ENCODE assay signal across 11 cellular contexts in the genomic region with DNA sequence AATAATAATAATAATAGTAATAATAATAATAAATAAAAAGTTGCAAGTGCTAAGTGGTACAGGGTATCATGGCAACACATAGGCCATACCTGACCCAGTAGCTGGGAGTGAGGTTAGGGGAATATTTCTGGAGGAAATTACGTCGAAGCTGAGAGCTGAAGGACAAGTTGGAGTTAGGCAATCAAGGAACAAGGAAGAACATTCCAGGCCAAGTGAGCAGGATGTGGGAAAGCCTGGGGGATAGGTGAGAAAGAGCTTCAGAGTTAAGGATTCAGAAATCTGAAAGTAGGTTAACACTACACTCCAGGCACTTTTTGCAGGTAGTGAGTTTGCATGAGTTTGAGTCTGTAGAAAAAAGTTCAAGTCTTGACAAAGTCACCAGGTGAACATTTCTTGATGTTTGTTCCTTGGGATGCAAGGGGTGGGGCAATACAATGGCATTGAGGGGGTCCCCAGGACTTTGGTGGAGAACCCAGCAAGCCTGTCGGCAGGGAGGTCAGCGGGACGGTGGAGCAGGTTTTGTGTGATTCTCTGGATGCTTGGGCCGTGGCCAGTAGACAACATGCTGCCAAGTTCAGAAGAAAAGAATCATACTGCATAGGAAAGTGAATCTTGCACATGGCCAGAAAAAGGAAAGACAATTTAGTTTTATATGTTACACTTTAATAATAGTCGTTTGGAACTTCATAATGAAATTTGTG. TPM values are rescaled to one million over a fixed set of nuclear protein-coding genes. Genes with fewer than 3 reads are reported as not detected.
DNase-seq lines count a peak whose midpoint lies in the region; ATAC-seq and TF ChIP-seq lines count a peak whose summit lies in the region.
"Had no signal": no experiment of that assay in that cellular context is flagged by ENCODE, and none has a peak within 500 bp of the region (broad histone marks: within the 10 kb centered on the region; RNA-seq: fewer than 3 reads in every experiment).

No MANE protein-coding gene starts in this region.

- H3F3A ChIP-seq in PC-9 (ENCODE audit: insufficient read depth, low read depth): no peaks in the 10 kb centered on the region

- no peaks in the 10 kb centered on the region for H4K20me1 ChIP-seq in PC-9 (ENCODE audit: insufficient read depth)

- H3K27me3 ChIP-seq in PC-9 (ENCODE audit: insufficient read depth, low read depth): no peaks in the 10 kb centered on the region
- H3K27me3 ChIP-seq in gastroesophageal sphincter: no peaks in the 10 kb centered on the region
- no peaks in the 10 kb centered on the region for H3K27me3 ChIP-seq in right cardiac atrium (ENCODE audit: control insufficient read depth, insufficient read depth)
- H3K27me3 ChIP-seq in gastrocnemius medialis: no peaks in the 10 kb centered on the region

- intact Hi-C loops in PC-9 (cut with micrococcal nuclease; ENCODE audit: unreplicated experiment): no loop called here
- intact Hi-C loops in right cardiac atrium (cut with DNase I): no loop called here
- intact Hi-C loops in gastrocnemius medialis (cut with DNase I; ENCODE audit: low total_unique reads): no loop called here

- H3K9me2 ChIP-seq in PC-9 (ENCODE audit: insufficient read depth): no peaks in the 10 kb centered on the region

- H3K9me3 ChIP-seq in PC-9 (ENCODE audit: insufficient read depth, low read depth) (no peaks in the 10 kb centered on the region), gastroesophageal sphincter (no peaks in the 10 kb centered on the region), right cardiac atrium (ENCODE audit: control insufficient read depth, low read length) (no peaks in the 10 kb centered on the region), gastrocnemius medialis (no peaks in the 10 kb centered on the region)

- no peak overlapping the region for H3K4me3 ChIP-seq in PC-9
- H3K4me3 ChIP-seq in cardiac fibroblast (replicated peaks in 1 of 2; ENCODE audit: low read depth in 2 of 2, low read length in 2 of 2): no peak overlapping the region
- no peak overlapping the region for H3K4me3 ChIP-seq in gastroesophageal sphincter
- H3K4me3 ChIP-seq in right cardiac atrium (ENCODE audit: low read length): no peak overlapping the region
- H3K4me3 ChIP-seq in gastrocnemius medialis: no peak overlapping the region

- BruUV-seq in PC-9 (replicated peaks; lab: Mats Ljungman, UMichigan): no TSS peak

- H3K4me2 ChIP-seq in PC-9: peak overlapping the region; percentile 20; the same call in 1 of the 2 replicates

- H3K27ac ChIP-seq in PC-9 (no peak overlapping the region), gastroesophageal sphincter (no peak overlapping the region), right cardiac atrium (ENCODE audit: low read length) (no peak overlapping the region), gastrocnemius medialis (no peak overlapping the region)

- TF ChIP-seq EP300 in gastroesophageal sphincter (IDR thresholded peaks at IDR 0.05): no peak

- in situ Hi-C loops in gastrocnemius medialis (cut with MboI; ENCODE audit: low sequenced_read_pairs in 4 of 4): no loop called here

- DNase-seq in PC-9: peak in 1 of 2 experiments; percentile 76
- DNase-seq in cardiac fibroblast (ENCODE audit: low read depth in 2 of 2): peak; percentile 65 to 67
- peak; percentile 72 for DNase-seq in kidney tubule cell (ENCODE audit: low spot score)
- no peak for DNase-seq in stimulated activated CD4-positive, alpha-beta T cell treated with anti-CD3 and anti-CD28 coated beads, Interleukin-4, amount 100 ng/mL, for 1 hour
- no peak for DNase-seq in right cardiac atrium
- no peak for DNase-seq in gastrocnemius medialis
- DNase-seq: CD8-positive, alpha-beta T cell; NCI-H1436; NCI-H2029 treated with DMSO at 0.1 percent for 48 hours had no signal

- no peak overlapping the region for H2AFZ ChIP-seq in PC-9

- TF ChIP-seq CTCF in PC-9 (conservative IDR thresholded peaks at IDR 0.05): no peak
- no peak for TF ChIP-seq CTCF in cardiac fibroblast (IDR thresholded peaks at IDR 0.05; ENCODE audit: low read depth, low read length)
- TF ChIP-seq CTCF in gastroesophageal sphincter (IDR thresholded peaks at IDR 0.05): no peak
- TF ChIP-seq CTCF in gastrocnemius medialis (IDR thresholded peaks at IDR 0.05 in 4 of 5, conservative IDR thresholded peaks at IDR 0.05 in 1 of 5): no peak

- H3K4me1 ChIP-seq in PC-9 (replicated peaks; ENCODE audit: insufficient read depth) (peaks cover 4% of the 10 kb centered on the region; the same call in 1 of the 2 replicates), gastroesophageal sphincter (no peaks in the 10 kb centered on the region), right cardiac atrium (ENCODE audit: control insufficient read depth, insufficient read depth, low read length) (no peaks in the 10 kb centered on the region), gastrocnemius medialis (peaks cover 0 to 4% of the 10 kb centered on the region in 2 donors)

- POLR2A ChIA-PET in PC-9 (lab: Charles Lee; ENCODE audit: unreplicated experiment): no interaction called here

- ATAC-seq in gastroesophageal sphincter: no peak
- ATAC-seq in right cardiac atrium: no peak
- no peak for ATAC-seq in gastrocnemius medialis
- ATAC-seq: CD8-positive, alpha-beta T cell; HCT116 had no signal

- CTCF ChIA-PET in PC-9 (lab: Charles Lee): no interaction called here

- 50 to 60% methylated on average over 7 of the region's 7 CpGs for WGBS in gastroesophageal sphincter (ENCODE audit: low coverage in 1 of 2), 2 donors
- 58% methylated on average over 7 of the region's 7 CpGs for WGBS in right cardiac atrium

- H3K79me2 ChIP-seq in PC-9 (ENCODE audit: low read depth): no peaks in the 10 kb centered on the region

- no peak for TF ChIP-seq POLR2A in gastroesophageal sphincter (IDR thresholded peaks at IDR 0.05)
- no peak for TF ChIP-seq POLR2A in gastrocnemius medialis (IDR thresholded peaks at IDR 0.05)

- no peaks in the 10 kb centered on the region for H3K36me3 ChIP-seq in PC-9 (ENCODE audit: low read depth)
- no peaks in the 10 kb centered on the region for H3K36me3 ChIP-seq in gastroesophageal sphincter
- H3K36me3 ChIP-seq in gastrocnemius medialis: no peaks in the 10 kb centered on the region

RNA-seq across cellular contexts. Expression of a gene that starts 27.7 kb away (rescaled TPM):
- total RNA-seq in PC-9 (2021) (11.6 and 15.2 TPM in 2 replicates), gastroesophageal sphincter (10 to 100 TPM; 13.8 to 21.0 (median 14.6) TPM), right cardiac atrium (10 to 100 TPM in 3 of 4 donors, 1 to 10 TPM in 1; 8.0 to 13.9 (median 10.9) TPM), gastrocnemius medialis (10 to 100 TPM in 2 of 4 donors, 1 to 10 TPM in 2; 6.1 to 12.0 (median 9.3) TPM)
- 17.4 TPM for polyA plus RNA-seq in right cardiac atrium

Comparison
In these comparisons a context has a peak if more than half of its experiments do, and no peak if none do; other contexts are left out.
1. DNase-seq: peak in cardiac fibroblast (2 of 2) and kidney tubule cell (single experiment); none in stimulated activated CD4-positive, alpha-beta T cell treated with anti-CD3 and anti-CD28 coated beads, Interleukin-4, amount 100 ng/mL, for 1 hour (single experiment), right cardiac atrium (0 of 3) and gastrocnemius medialis (0 of 2).